Comparison of ENCODE assay signal across 9 cellular contexts in the genomic region with DNA sequence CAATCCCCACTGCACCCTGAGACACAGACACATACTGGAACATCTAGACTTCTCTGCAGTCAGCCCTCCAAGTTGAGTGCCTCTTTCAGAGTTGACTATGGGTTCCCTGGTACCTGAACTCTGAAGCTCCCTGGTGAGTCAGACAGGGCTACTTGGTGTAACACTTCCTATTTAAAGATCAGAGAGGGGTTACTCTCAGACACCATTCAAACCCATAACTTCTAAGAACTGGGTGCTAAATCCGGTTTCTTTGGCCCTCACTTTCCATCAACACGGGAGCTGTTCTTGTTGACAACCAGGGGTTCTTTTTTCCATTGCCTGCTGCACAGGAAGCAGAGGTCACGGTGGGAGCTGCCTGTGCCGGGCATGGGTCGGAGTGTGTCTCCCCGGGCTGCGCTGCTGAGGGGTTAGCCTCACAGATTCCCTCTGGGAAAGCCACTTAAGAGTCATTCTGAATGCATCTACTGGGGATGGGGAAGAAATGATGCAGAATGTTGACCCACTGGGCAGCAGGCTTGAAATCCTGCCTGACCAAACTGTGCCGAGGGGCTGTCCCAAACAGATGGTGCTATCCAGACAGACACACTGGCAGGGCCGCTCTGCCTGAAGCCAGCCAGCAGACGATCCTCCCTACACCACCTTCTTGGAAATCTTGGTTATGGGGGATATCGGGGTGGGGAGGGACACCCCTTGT.
A peak's percentile ranks its signal among the peaks of the same experiment; 100 is the strongest.
DNase-seq lines count a peak whose midpoint lies in the region; ATAC-seq, FAIRE-seq and TF ChIP-seq lines count a peak whose summit lies in the region.
"Had no signal": no experiment of that assay in that cellular context is flagged by ENCODE, and none has a peak within 500 bp of the region (broad histone marks: within the 10 kb centered on the region; RNA-seq: fewer than 3 reads in every experiment).

No MANE protein-coding gene starts in this region.

- in situ Hi-C loops in gastrocnemius medialis (cut with MboI; ENCODE audit: low sequenced_read_pairs in 4 of 4) = no loop called here

- H3K36me3 Mint-ChIP-seq in CD4-positive, alpha-beta memory T cell = no peaks in the 10 kb centered on the region
- peaks cover 3% of the 10 kb centered on the region for H3K36me3 Mint-ChIP-seq in activated naive CD8-positive, alpha-beta T cell

- no peaks in the 10 kb centered on the region for H3K36me3 ChIP-seq in CD4-positive, alpha-beta memory T cell (ENCODE audit: insufficient read depth, low read length)
- H3K36me3 ChIP-seq in RWPE2 (ENCODE audit: low read depth) (no peaks in the 10 kb centered on the region), gastrocnemius medialis (no peaks in the 10 kb centered on the region)

- TF ChIP-seq CTCF in RWPE2 (IDR thresholded peaks at IDR 0.05; ENCODE audit: poor library complexity, severe bottlenecking) (no peak), gastrocnemius medialis (IDR thresholded peaks at IDR 0.05 in 4 of 5, conservative IDR thresholded peaks at IDR 0.05 in 1 of 5) (no peak)

- no peaks in the 10 kb centered on the region for H3K9me3 ChIP-seq in CD4-positive, alpha-beta memory T cell (ENCODE audit: control insufficient read depth in 1 of 2, low read length in 2 of 2)
- H3K9me3 ChIP-seq in RWPE2 (ENCODE audit: severe bottlenecking) (no peaks in the 10 kb centered on the region), gastrocnemius medialis (no peaks in the 10 kb centered on the region)

- peaks cover 42% of the 10 kb centered on the region for H3K4me1 ChIP-seq in CD4-positive, alpha-beta memory T cell (ENCODE audit: insufficient read depth, low read length)
- H3K4me1 ChIP-seq in RWPE2 (ENCODE audit: insufficient read depth, poor library complexity, severe bottlenecking) = peaks cover 15% of the 10 kb centered on the region
- peaks cover 33 to 35% of the 10 kb centered on the region in 2 donors for H3K4me1 ChIP-seq in gastrocnemius medialis

- H3K27ac Mint-ChIP-seq in CD4-positive, alpha-beta memory T cell = peak overlapping the region; percentile 89 to 98 (median 97)
- peak overlapping the region; percentile 95 for H3K27ac Mint-ChIP-seq in activated naive CD8-positive, alpha-beta T cell

- H3K27me3 ChIP-seq in CD4-positive, alpha-beta memory T cell (ENCODE audit: insufficient read depth, low read length) = no peaks in the 10 kb centered on the region
- H3K27me3 ChIP-seq in RWPE2 (ENCODE audit: insufficient read depth, poor library complexity, severe bottlenecking) (no peaks in the 10 kb centered on the region), gastrocnemius medialis (no peaks in the 10 kb centered on the region)

- H3K4me3 Mint-ChIP-seq in CD4-positive, alpha-beta memory T cell = peak overlapping the region; percentile 85 to 93 (median 90)
- H3K4me3 Mint-ChIP-seq in activated naive CD8-positive, alpha-beta T cell = peak overlapping the region; percentile 89

- no peak for FAIRE-seq in urothelium cell line (lab: Jason Lieb, UNC)
- FAIRE-seq: TTC549 had no signal

- intact Hi-C loops in CD4-positive, alpha-beta memory T cell (cut with micrococcal nuclease) = loop anchor here (1.0 to 5.0 kb wide), 3 partner anchors 56 to 102 kb away; a partner anchor contains a TSS
- intact Hi-C loops in gastrocnemius medialis (cut with DNase I; ENCODE audit: low total_unique reads) = no loop called here

- peak; percentile 20 to 70 (median 25) for DNase-seq in CD4-positive, alpha-beta memory T cell
- DNase-seq in RWPE2 (ENCODE audit: low spot score) = no peak
- peak in 1 of 2 donors; percentile 34 for DNase-seq in gastrocnemius medialis
- DNase-seq in NCI-H2171 treated with DMSO at 0.1 percent for 48 hours (lab: John Stamatoyannopoulos, UW) = no peak
- no peak for DNase-seq in urothelium cell line (ENCODE audit: low spot score)

- peaks cover 37 to 46% (median 40%) of the 10 kb centered on the region in 4 donors for H3K4me1 Mint-ChIP-seq in CD4-positive, alpha-beta memory T cell
- peaks cover 50% of the 10 kb centered on the region for H3K4me1 Mint-ChIP-seq in activated naive CD8-positive, alpha-beta T cell (ENCODE audit: low read depth)

- CTCF ChIA-PET in CD4-positive, alpha-beta memory T cell (lab: Charles Lee; ENCODE audit: partially characterized antibody) = interaction anchor here (0.8 to 3.0 kb wide), 3 partner anchors 29 to 77 kb away, joined by 3 to 22 read pairs (median 18); no protein-coding TSS in a partner anchor

- ATAC-seq in RWPE2 (ENCODE audit: low read depth) (peak; percentile 30; the same call in 1 of the 3 replicates), gastrocnemius medialis (peak; percentile 90 to 95), GM21825 (IDR thresholded peaks at IDR 0.05; ENCODE audit: unreplicated experiment) (no peak), HG03025 (IDR thresholded peaks at IDR 0.05; ENCODE audit: low FRiP score, unreplicated experiment) (no peak)

- H3K4me3 ChIP-seq in CD4-positive, alpha-beta memory T cell (ENCODE audit: low read length in 2 of 2) = peak overlapping the region; percentile 3 to 53
- H3K4me3 ChIP-seq in RWPE2 (ENCODE audit: severe bottlenecking) (no peak overlapping the region), gastrocnemius medialis (no peak overlapping the region)

- no peak for TF ChIP-seq POLR2A in gastrocnemius medialis (IDR thresholded peaks at IDR 0.05)

- no peaks in the 10 kb centered on the region for H3K27me3 Mint-ChIP-seq in CD4-positive, alpha-beta memory T cell
- H3K27me3 Mint-ChIP-seq in activated naive CD8-positive, alpha-beta T cell = no peaks in the 10 kb centered on the region

- POLR2A ChIA-PET in CD4-positive, alpha-beta memory T cell (lab: Charles Lee; ENCODE audit: partially characterized antibody) = interaction anchor here (0.8 to 3.5 kb wide), 7 partner anchors 26 to 508 kb away, joined by 3 to 34 read pairs (median 6); a partner anchor contains a TSS

- H3K9me3 Mint-ChIP-seq in CD4-positive, alpha-beta memory T cell = no peaks in the 10 kb centered on the region
- no peaks in the 10 kb centered on the region for H3K9me3 Mint-ChIP-seq in activated naive CD8-positive, alpha-beta T cell (ENCODE audit: low read depth)

- H3K27ac ChIP-seq in CD4-positive, alpha-beta memory T cell (ENCODE audit: low read depth, low read length) = peak overlapping the region; percentile 60
- H3K27ac ChIP-seq in RWPE2 (ENCODE audit: poor library complexity, severe bottlenecking) (no peak overlapping the region), gastrocnemius medialis (peak overlapping the region in 1 of 4 donors; percentile 62)

Comparison
In these comparisons a context has a peak if more than half of its experiments do, and no peak if none do; other contexts are left out.
1. DNase-seq: peak in CD4-positive, alpha-beta memory T cell (5 of 5); none in RWPE2 (single experiment), NCI-H2171 treated with DMSO at 0.1 percent for 48 hours (single experiment) and urothelium cell line (single experiment).
2. H3K4me3 ChIP-seq: peak in CD4-positive, alpha-beta memory T cell (2 of 2); none in RWPE2 (single experiment) and gastrocnemius medialis (0 of 4).
3. ATAC-seq: peak in RWPE2 (single experiment) and gastrocnemius medialis (2 of 2); none in GM21825 (single experiment) and HG03025 (single experiment).